21 cellular contexts compared by ENCODE assay signal in the genomic region with DNA sequence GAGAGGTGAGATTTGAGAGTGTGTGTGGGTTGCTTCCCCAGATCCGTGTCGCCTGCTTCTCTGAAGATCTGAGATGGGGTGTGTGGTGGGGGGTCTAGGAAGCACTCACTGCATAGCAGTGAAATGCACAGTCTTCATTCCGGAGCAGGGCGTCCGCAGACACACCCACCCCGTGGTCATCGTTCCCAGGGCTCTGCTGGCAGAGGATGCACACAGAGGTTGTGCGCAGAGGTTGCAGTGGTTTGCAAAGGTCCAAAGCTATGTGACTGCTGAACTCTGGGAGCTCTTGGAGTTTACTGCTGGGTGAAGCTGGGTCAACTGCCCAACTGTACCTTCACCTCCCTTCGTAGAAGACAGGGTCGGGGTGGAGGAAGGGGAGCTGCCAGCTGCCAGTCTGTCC.
"Had no signal": no experiment of that assay in that cellular context is flagged by ENCODE, and none has a peak within 500 bp of the region (broad histone marks: within the 10 kb centered on the region; RNA-seq: fewer than 3 reads in every experiment).

No MANE protein-coding gene starts in this region.

- H3K27me3 Mint-ChIP-seq: activated CD8-positive, alpha-beta T cell treated with anti-CD3 and anti-CD28 coated beads for 36 hours; activated naive CD8-positive, alpha-beta T cell treated with anti-CD3 and anti-CD28 coated beads, Interleukin-2, amount 10 ng/mL, durations not matched to agents 7 days and 5 days had no signal

- H3K4me1 Mint-ChIP-seq: activated naive CD8-positive, alpha-beta T cell treated with anti-CD3 and anti-CD28 coated beads, Interleukin-2, amount 10 ng/mL, durations not matched to agents 7 days and 5 days had no signal

- H3K27ac ChIP-seq: breast epithelium had no signal

- H3K4me3 Mint-ChIP-seq: activated CD8-positive, alpha-beta T cell treated with anti-CD3 and anti-CD28 coated beads for 36 hours; activated naive CD8-positive, alpha-beta T cell treated with anti-CD3 and anti-CD28 coated beads, Interleukin-2, amount 10 ng/mL, durations not matched to agents 7 days and 5 days; activated T-cell treated with anti-CD3 and anti-CD28 coated beads, Interleukin-2, amount 50 U/mL, for 72 hours; T-helper 1 cell treated with Interleukin-12 subunit alpha and Interleukin-12 subunit beta and Interleukin-4 antibody, amounts not matched to agents 30 μg/mL and 1 μg/mL, for 36 hours had no signal

- FAIRE-seq: RCC 7860 had no signal

- DNase-seq: activated CD4-positive, alpha-beta T cell treated with anti-CD3 and anti-CD28 coated beads for 4 hours; activated CD8-positive, alpha-beta memory T cell treated with anti-CD3 and anti-CD28 coated beads, Interleukin-2, amount 50 U/mL, for 4 hours; activated CD8-positive, alpha-beta T cell treated with anti-CD3 and anti-CD28 coated beads for 36 hours; activated naive CD4-positive, alpha-beta T cell treated with anti-CD3 and anti-CD28 coated beads, Interleukin-2, amount 50 U/mL, for 16 hours; activated naive CD8-positive, alpha-beta T cell treated with anti-CD3 and anti-CD28 coated beads, Interleukin-2, amount 10 ng/mL, durations not matched to agents 7 days and 5 days; activated T-cell treated with anti-CD3 and anti-CD28 coated beads, Interleukin-2, amount 50 U/mL, for 72 hours; MG63; NCI-H1092 treated with DMSO at 0.1 percent for 48 hours; NCI-H1417 treated with DMSO at 0.1 percent for 48 hours; NCI-H1694; NCI-H2029; NCI-H2107; NCI-H2171 treated with DMSO at 0.1 percent for 48 hours; NCI-H226; NCI-H526 treated with DMSO at 0.1 percent for 48 hours; NK-92 treated with Interleukin-12 subunit alpha and Interleukin-12 subunit beta, amount 100 ng/mL, for 24 hours; SHP77 treated with DMSO at 0.1 percent for 48 hours had no signal

- H3K36me3 Mint-ChIP-seq: activated naive CD8-positive, alpha-beta T cell treated with anti-CD3 and anti-CD28 coated beads, Interleukin-2, amount 10 ng/mL, durations not matched to agents 7 days and 5 days had no signal

- H3K27ac Mint-ChIP-seq: activated CD8-positive, alpha-beta T cell treated with anti-CD3 and anti-CD28 coated beads for 36 hours; activated naive CD8-positive, alpha-beta T cell treated with anti-CD3 and anti-CD28 coated beads, Interleukin-2, amount 10 ng/mL, durations not matched to agents 7 days and 5 days; activated T-cell treated with anti-CD3 and anti-CD28 coated beads, Interleukin-2, amount 50 U/mL, for 72 hours; T-helper 1 cell treated with Interleukin-12 subunit alpha and Interleukin-12 subunit beta and Interleukin-4 antibody, amounts not matched to agents 30 μg/mL and 1 μg/mL, for 36 hours had no signal

- H3K27me3 ChIP-seq: breast epithelium, MG63 had no signal

- ATAC-seq: activated CD4-positive, CD25-positive, alpha-beta regulatory T cell treated with anti-CD3 and anti-CD28 coated beads, Interleukin-2, amount 50 U/mL, for 24 hours; activated CD8-positive, alpha-beta T cell treated with anti-CD3 and anti-CD28 coated beads for 36 hours; activated T-cell treated with anti-CD3 and anti-CD28 coated beads, Interleukin-2, amount 50 U/mL, for 72 hours had no signal

- H3K9me3 Mint-ChIP-seq: activated CD8-positive, alpha-beta T cell treated with anti-CD3 and anti-CD28 coated beads for 36 hours; activated naive CD8-positive, alpha-beta T cell treated with anti-CD3 and anti-CD28 coated beads, Interleukin-2, amount 10 ng/mL, durations not matched to agents 7 days and 5 days; activated T-cell treated with anti-CD3 and anti-CD28 coated beads, Interleukin-2, amount 50 U/mL, for 72 hours; T-helper 1 cell treated with Interleukin-12 subunit alpha and Interleukin-12 subunit beta and Interleukin-4 antibody, amounts not matched to agents 30 μg/mL and 1 μg/mL, for 36 hours had no signal

- H3K36me3 ChIP-seq: breast epithelium, MG63 had no signal

- H3K4me3 ChIP-seq: breast epithelium, MG63 had no signal

- H3K9me3 ChIP-seq: breast epithelium, MG63 had no signal

- H3K4me1 ChIP-seq: breast epithelium had no signal
